In the genomic region with DNA sequence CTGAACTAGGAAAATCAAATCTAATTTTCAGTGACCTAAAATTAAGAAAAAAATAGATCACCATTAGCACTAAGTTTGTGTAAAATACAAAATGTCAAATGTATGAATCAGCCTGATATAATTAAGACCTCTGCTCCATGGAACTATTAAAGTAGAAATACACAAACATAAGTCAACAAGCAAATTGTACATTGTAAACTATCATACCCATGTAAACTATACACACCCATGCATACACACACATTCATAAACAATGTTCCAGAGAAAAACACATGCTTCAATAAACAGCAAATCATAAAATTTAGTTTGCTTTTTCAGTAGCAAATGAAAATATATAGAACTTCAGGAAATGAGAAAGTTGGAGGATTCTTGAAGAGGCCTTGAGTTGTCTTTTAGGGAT, we compare ENCODE assay signal across 25 cellular contexts.
"Had no signal": no experiment of that assay in that cellular context is flagged by ENCODE, and none has a peak within 500 bp of the region (broad histone marks: within the 10 kb centered on the region; RNA-seq: fewer than 3 reads in every experiment).

No MANE protein-coding gene starts in this region.

- H3K36me3 ChIP-seq: colonic mucosa, esophagus muscularis mucosa, esophagus squamous epithelium, gastrocnemius medialis, gastroesophageal sphincter, heart left ventricle, heart right ventricle had no signal

- ATAC-seq: effector memory CD8-positive, alpha-beta T cell; esophagus mucosa; foreskin keratinocyte; gastrocnemius medialis; gastroesophageal sphincter; heart left ventricle; heart right ventricle had no signal

- H3K27ac ChIP-seq: colonic mucosa, coronary artery, dorsolateral prefrontal cortex, epithelial cell of prostate, esophagus muscularis mucosa, esophagus squamous epithelium, foreskin keratinocyte, gastrocnemius medialis, gastroesophageal sphincter, heart left ventricle, heart right ventricle had no signal

- H3K4me3 ChIP-seq: colonic mucosa, coronary artery, dorsolateral prefrontal cortex, esophagus muscularis mucosa, esophagus squamous epithelium, gastrocnemius medialis, gastroesophageal sphincter, heart left ventricle, heart right ventricle had no signal

- DNase-seq: colonic mucosa; cortex of kidney; dorsolateral prefrontal cortex; effector CD4-positive, alpha-beta T cell; effector CD8-positive, alpha-beta T cell; effector memory CD4-positive, alpha-beta T cell; effector memory CD8-positive, alpha-beta T cell; endodermal cell; erythroblast; esophagus squamous epithelium; foreskin keratinocyte; foreskin melanocyte; gastrocnemius medialis; glutamatergic neuron; head of caudate nucleus; heart left ventricle; heart right ventricle had no signal

- H3K4me1 ChIP-seq: colonic mucosa, esophagus muscularis mucosa, esophagus squamous epithelium, foreskin keratinocyte, gastrocnemius medialis, gastroesophageal sphincter, heart right ventricle had no signal

- H3K27me3 ChIP-seq: colonic mucosa, dorsolateral prefrontal cortex, esophagus muscularis mucosa, esophagus squamous epithelium, foreskin keratinocyte, gastrocnemius medialis, gastroesophageal sphincter, heart left ventricle, heart right ventricle had no signal

- H3K9me3 ChIP-seq: colonic mucosa, esophagus muscularis mucosa, esophagus squamous epithelium, gastrocnemius medialis, gastroesophageal sphincter, heart left ventricle had no signal

- FAIRE-seq: colon, endometrium, endothelial cell of umbilical vein had no signal
